Comparison of ENCODE assay signal across 8 cellular contexts in genomic region chr5:64796301-64796700, GRCh38.
"Had no signal": no experiment of that assay in that cellular context is flagged by ENCODE, and none has a peak within 500 bp of the region (broad histone marks: within the 10 kb centered on the region; RNA-seq: fewer than 3 reads in every experiment).

No MANE protein-coding gene starts in this region.

- H3K4me3 ChIP-seq: GM12878 had no signal

- DNase-seq: GDM1, GF-D8 had no signal

- FAIRE-seq: G401.6, GM12878, GM12891, GM12892, GM18507, GM19239 had no signal

- ATAC-seq: GM12878 had no signal
